8 cellular contexts compared by ENCODE assay signal in genomic region chr12:2959508-2960431, GRCh38. TPM values are rescaled to one million over a fixed set of nuclear protein-coding genes. Genes with fewer than 3 reads are reported as not detected.
A peak's percentile ranks its signal among the peaks of the same experiment; 100 is the strongest.
DNase-seq lines count a peak whose midpoint lies in the region; ATAC-seq, FAIRE-seq and TF ChIP-seq lines count a peak whose summit lies in the region.

No MANE protein-coding gene starts in this region.

- ATAC-seq in CD4-positive, CD25-positive, alpha-beta regulatory T cell (ENCODE audit: low read depth in 2 of 2), result no peak
- ATAC-seq in GM23338 (peak; percentile 27), HepG2 (peak; percentile 14), thoracic aorta (ENCODE audit: insufficient number of reproducible peaks, low FRiP score, low read depth) (peak; percentile 68), GM19463 (IDR thresholded peaks at IDR 0.05; ENCODE audit: unreplicated experiment) (no peak)

- no peak overlapping the region for H3K4me3 ChIP-seq in CD4-positive, CD25-positive, alpha-beta regulatory T cell (ENCODE audit: low read depth, low read length)
- H3K4me3 ChIP-seq in GM23338 (peak overlapping the region; percentile 95), coronary artery (peak overlapping the region; percentile 83), HepG2 (replicated peaks in 1 of 3; ENCODE audit: insufficient read depth in 1 of 3, low read depth in 2 of 3, low read length in 3 of 3) (peak overlapping the region; percentile 72 to 79 (median 73)), thoracic aorta (peak overlapping the region; percentile 82)

- peaks cover 0 to 16% (median 8%) of the 10 kb centered on the region in 4 donors for H3K4me1 Mint-ChIP-seq in CD4-positive, CD25-positive, alpha-beta regulatory T cell
- H3K4me1 Mint-ChIP-seq in GM23338, result peaks cover 51% of the 10 kb centered on the region

- peaks cover 26% of the 10 kb centered on the region for H3K27me3 ChIP-seq in CD4-positive, CD25-positive, alpha-beta regulatory T cell (ENCODE audit: control insufficient read depth, insufficient read depth, low read length)
- 0 out of 2 replicates have a peak, but pooled peaks cover 3% of the 10 kb centered on the region for H3K27me3 ChIP-seq in GM23338 (ENCODE audit: insufficient read depth)
- no peaks in the 10 kb centered on the region for H3K27me3 ChIP-seq in HepG2 (ENCODE audit: control insufficient read depth in 1 of 2, insufficient read depth in 2 of 2, low read length in 2 of 2)
- H3K27me3 ChIP-seq in thoracic aorta (replicated peaks; ENCODE audit: insufficient read depth), result no peaks in the 10 kb centered on the region

- POLR2A ChIA-PET in HepG2 (lab: Yijun Ruan, JAX), result interaction anchor here (0.5 to 1.9 kb wide), 4 partner anchors 10 to 75 kb away, joined by 3 to 14 read pairs (median 3); no protein-coding TSS in a partner anchor

- TF ChIP-seq CTCF in GM23338 (conservative IDR thresholded peaks at IDR 0.05; ENCODE audit: low read depth in 2 of 2), result no peak
- no peak for TF ChIP-seq CTCF in coronary artery (IDR thresholded peaks at IDR 0.05)
- TF ChIP-seq CTCF in HepG2 (CRISPR knock-in tag; IDR thresholded peaks at IDR 0.05), result peak; percentile 20; the same call in 1 of the 2 replicates
- no peak for TF ChIP-seq CTCF in thoracic aorta (IDR thresholded peaks at IDR 0.05)

- TF ChIP-seq RAD21 in HepG2 (CRISPR knock-in tag; IDR thresholded peaks at IDR 0.05), result no peak

- no TSS peak for BruUV-seq in HepG2 (replicated peaks; lab: Mats Ljungman, UMichigan)

- intact Hi-C loops in HepG2 (cut with micrococcal nuclease; ENCODE audit: unreplicated experiment), result loop anchor here (5.0 kb wide), 3 partner anchors 67 to 112 kb away; partner anchors contain the start of gene TULP3

- peaks cover 51% of the 10 kb centered on the region for H3K27me3 Mint-ChIP-seq in CD4-positive, CD25-positive, alpha-beta regulatory T cell
- peaks cover 26% of the 10 kb centered on the region for H3K27me3 Mint-ChIP-seq in GM23338 (ENCODE audit: insufficient read depth, low read depth, poor library complexity)

- H3K4me2 ChIP-seq in GM23338, result peak overlapping the region; percentile 100
- peak overlapping the region; percentile 93 for H3K4me2 ChIP-seq in HepG2 (ENCODE audit: low read depth, low read length)

- peaks cover 0 to 1% (median 0%) of the 10 kb centered on the region in 7 donors for H3K9me3 Mint-ChIP-seq in CD4-positive, CD25-positive, alpha-beta regulatory T cell
- H3K9me3 Mint-ChIP-seq in GM23338, result no peaks in the 10 kb centered on the region; the same call in 2 of the 3 replicates

- H3K36me3 ChIP-seq in CD4-positive, CD25-positive, alpha-beta regulatory T cell (ENCODE audit: control insufficient read depth, insufficient read depth, low read length), result no peaks in the 10 kb centered on the region
- peaks cover 3% of the 10 kb centered on the region; the same call in 1 of the 2 replicates for H3K36me3 ChIP-seq in GM23338 (ENCODE audit: insufficient read depth)
- H3K36me3 ChIP-seq in HepG2 (replicated peaks in 1 of 2; ENCODE audit: control insufficient read depth in 1 of 2, insufficient read depth in 2 of 2, low read length in 2 of 2), result no peaks in the 10 kb centered on the region
- H3K36me3 ChIP-seq in thoracic aorta, result no peaks in the 10 kb centered on the region

- FAIRE-seq in HepG2 (lab: Jason Lieb, UNC), result no peak

- no peak overlapping the region for H3K27ac Mint-ChIP-seq in CD4-positive, CD25-positive, alpha-beta regulatory T cell
- peak overlapping the region; percentile 25; the same call in 1 of the 2 replicates for H3K27ac Mint-ChIP-seq in GM23338

- H3K79me2 ChIP-seq in GM23338 (replicated peaks; ENCODE audit: insufficient read depth) (peaks cover 60% of the 10 kb centered on the region), HepG2 (ENCODE audit: insufficient read depth, low read length) (peaks cover 31% of the 10 kb centered on the region)

- 0 out of 4 replicates have a peak, but pooled peaks of 1 of the 2 experiments have one; percentile 23 for TF ChIP-seq POLR2A in HepG2 (IDR thresholded peaks at IDR 0.05; ENCODE audit: insufficient read depth in 1 of 2, low read depth in 2 of 2, low read length in 2 of 2)

- 2% methylated on average over 10 of the region's 106 CpGs for WGBS in HepG2 (ENCODE audit: low lambda C conversion rate)

- in situ Hi-C loops in HepG2 (cut with HindIII; ENCODE audit: extremely low pct_ligation_motif_present, low pct_unique_long_range_greater_than_20kb), result loop anchor here (5.0 kb wide), 1 partner anchor 72 kb away; no protein-coding TSS in a partner anchor

- H3K27ac ChIP-seq in CD4-positive, CD25-positive, alpha-beta regulatory T cell (ENCODE audit: insufficient read depth, low read length, poor library complexity, severe bottlenecking), result no peak overlapping the region
- H3K27ac ChIP-seq in GM23338 (ENCODE audit: low read depth), result peak overlapping the region; percentile 91
- peak overlapping the region; percentile 64 to 94 for H3K27ac ChIP-seq in coronary artery
- peak overlapping the region; percentile 96 for H3K27ac ChIP-seq in HepG2 (ENCODE audit: extremely low read length, insufficient read depth, low read length)
- peak overlapping the region; percentile 80 to 89 for H3K27ac ChIP-seq in thoracic aorta

- H4K20me1 ChIP-seq in GM23338 (replicated peaks; ENCODE audit: insufficient read depth), result peaks cover 17% of the 10 kb centered on the region
- H4K20me1 ChIP-seq in HepG2 (ENCODE audit: insufficient read depth, low read length), result peaks cover 10% of the 10 kb centered on the region; the same call in 1 of the 2 replicates

- peak overlapping the region; percentile 80 for H3K9ac ChIP-seq in HepG2 (ENCODE audit: insufficient read depth, low read depth, low read length)

- H2AFZ ChIP-seq in GM23338 (no peak overlapping the region), HepG2 (ENCODE audit: low read length) (no peak overlapping the region)

- peaks cover 35% of the 10 kb centered on the region for H3F3A ChIP-seq in GM23338 (replicated peaks; ENCODE audit: low read depth)

- peak in 1 of 3 donors; percentile 8 for DNase-seq in CD4-positive, CD25-positive, alpha-beta regulatory T cell
- DNase-seq in GM23338 (ENCODE audit: low spot score), result peak; percentile 49
- DNase-seq in RPMI7951 (ENCODE audit: low read depth), result peak; percentile 57
- peak; percentile 79 for DNase-seq in coronary artery (ENCODE audit: low spot score)
- DNase-seq in HepG2 (ENCODE audit: low spot score), result peak; percentile 21
- no peak for DNase-seq in thoracic aorta (ENCODE audit: low spot score)
- DNase-seq in NOMO-1 (lab: John Stamatoyannopoulos, UW; ENCODE audit: unreplicated experiment in 2 of 2), result no peak

- no peaks in the 10 kb centered on the region for H3K9me3 ChIP-seq in CD4-positive, CD25-positive, alpha-beta regulatory T cell (ENCODE audit: control insufficient read depth in 2 of 2, low read length in 2 of 2)
- no peaks in the 10 kb centered on the region for H3K9me3 ChIP-seq in HepG2 (ENCODE audit: low read length)
- H3K9me3 ChIP-seq in thoracic aorta, result no peaks in the 10 kb centered on the region

- H3K4me1 ChIP-seq in CD4-positive, CD25-positive, alpha-beta regulatory T cell (ENCODE audit: control insufficient read depth, insufficient read depth, low read length, poor library complexity, severe bottlenecking), result peaks cover 13% of the 10 kb centered on the region
- H3K4me1 ChIP-seq in GM23338 (ENCODE audit: insufficient read depth) (peaks cover 49% of the 10 kb centered on the region), HepG2 (ENCODE audit: insufficient read depth, low read length) (peaks cover 53% of the 10 kb centered on the region), thoracic aorta (ENCODE audit: control insufficient read depth in 1 of 2, low read depth in 2 of 2) (peaks cover 5 to 24% of the 10 kb centered on the region in 2 donors)

- CTCF ChIA-PET in HepG2 (lab: Yijun Ruan, JAX; ENCODE audit: low intra/inter-chr PET ratio, low total read pairs), result no interaction called here

- H3K9me2 ChIP-seq in GM23338 (ENCODE audit: insufficient read depth), result no peaks in the 10 kb centered on the region

- H3K36me3 Mint-ChIP-seq in CD4-positive, CD25-positive, alpha-beta regulatory T cell, result no peaks in the 10 kb centered on the region
- peaks cover 23% of the 10 kb centered on the region for H3K36me3 Mint-ChIP-seq in GM23338 (ENCODE audit: low read depth)

- TF ChIP-seq EP300 in HepG2 (IDR thresholded peaks at IDR 0.05; ENCODE audit: low read depth in 2 of 2, low read length in 2 of 2) (0 out of 4 replicates have a peak, but pooled peaks of 1 of the 2 experiments have one; percentile 8), HepG2 (CRISPR knock-in tag; IDR thresholded peaks at IDR 0.05; ENCODE audit: borderline replicate concordance) (no peak)

- peak overlapping the region; percentile 19 to 81 (median 64) for H3K4me3 Mint-ChIP-seq in CD4-positive, CD25-positive, alpha-beta regulatory T cell
- H3K4me3 Mint-ChIP-seq in GM23338, result peak overlapping the region; percentile 86

RNA-seq across cellular contexts. Expression of gene TEAD4, which starts 0.6 kb away (rescaled TPM):
- total RNA-seq in CD4-positive, CD25-positive, alpha-beta regulatory T cell, result not detected
- polyA plus RNA-seq in CD4-positive, CD25-positive, alpha-beta regulatory T cell, result not detected
- total RNA-seq in GM23338 (2014; rRNA removed; shearing (Covaris generic)), result 137 and 145 TPM in 2 replicates
- polyA plus RNA-seq in GM23338 (2016; fragmentation: Nextera tagmentation; extraction: Ambion mirVana) (56.0 and 68.1 TPM in 2 replicates), HepG2 (2011; rRNA removed) (65.0 and 69.4 TPM in 2 replicates)
- 10.9 and 11.3 TPM in 2 replicates for total RNA-seq in RPMI7951 (2014; rRNA removed; shearing (Covaris generic))
- total RNA-seq in HepG2 (2016; rRNA removed; fragmentation: Illumina TruSeq; extraction: Trizol) (45.0 and 46.3 TPM in 2 replicates), thoracic aorta (10 to 100 TPM; 42.5 to 62.6 TPM)
- 31.3 and 31.6 TPM in 2 replicates for total RNA-seq in HepG2 (2016; cell fraction: cytosol; rRNA removed; fragmentation: Illumina TruSeq; extraction: Trizol; ENCODE audit: low read depth)
- 41.0 and 43.4 TPM in 2 replicates for total RNA-seq in HepG2 (2016; cell fraction: insoluble cytoplasmic fraction; rRNA removed; fragmentation: Illumina TruSeq; extraction: Trizol)
- 47.9 and 52.9 TPM in 2 replicates for total RNA-seq in HepG2 (2016; cell fraction: membrane; rRNA removed; fragmentation: Illumina TruSeq; extraction: Trizol)
- total RNA-seq in HepG2 (2016; cell fraction: nucleus; rRNA removed; fragmentation: Illumina TruSeq; extraction: Trizol), result 26.7 and 27.0 TPM in 2 replicates
- polyA plus RNA-seq in HepG2 (2011; cell fraction: cytosol; rRNA removed), result 49.1 and 69.9 TPM in 2 replicates
- polyA plus RNA-seq in HepG2 (2011; cell fraction: nucleus; rRNA removed), result 98.9 and 143 TPM in 2 replicates
- 44.1 and 49.0 TPM in 2 replicates for polyA plus RNA-seq in HepG2 (2012)
- polyA plus RNA-seq in HepG2 (2016; cell fraction: cytosol; fragmentation: Illumina TruSeq; extraction: Trizol; ENCODE audit: low read depth), result 52.8 and 61.8 TPM in 2 replicates
- polyA plus RNA-seq in HepG2 (2016; cell fraction: insoluble cytoplasmic fraction; fragmentation: Illumina TruSeq; extraction: Trizol; ENCODE audit: low read depth), result 57.1 and 65.3 TPM in 2 replicates
- 66.9 and 70.7 TPM in 2 replicates for polyA plus RNA-seq in HepG2 (2016; cell fraction: membrane; fragmentation: Illumina TruSeq; extraction: Trizol; ENCODE audit: low read depth)
- polyA plus RNA-seq in HepG2 (2016; cell fraction: nucleus; fragmentation: Illumina TruSeq; extraction: Trizol; ENCODE audit: insufficient read depth, low read depth), result 60.4 and 66.8 TPM in 2 replicates
- polyA minus RNA-seq in HepG2 (2011; rRNA and poly(A)+ RNA removed; ENCODE audit: low replicate concordance), result 40.4 and 71.0 TPM in 2 replicates
- 35.9 and 41.1 TPM in 2 replicates for polyA minus RNA-seq in HepG2 (2011; cell fraction: cytosol; rRNA and poly(A)+ RNA removed)
- polyA minus RNA-seq in HepG2 (2011; cell fraction: nucleus; rRNA and poly(A)+ RNA removed), result 26.0 and 28.0 TPM in 2 replicates

Comparison
In these comparisons a context has a peak if more than half of its experiments do, and no peak if none do; other contexts are left out.
1. ATAC-seq: peak in GM23338 (single experiment), HepG2 (single experiment) and thoracic aorta (single experiment); none in CD4-positive, CD25-positive, alpha-beta regulatory T cell (0 of 2) and GM19463 (single experiment).
2. DNase-seq: peak in GM23338 (single experiment), RPMI7951 (single experiment), coronary artery (single experiment) and HepG2 (single experiment); none in thoracic aorta (single experiment) and NOMO-1 (0 of 2).
3. RNA of gene TEAD4, which starts 0.6 kb away (total RNA-seq): 137 to 145 TPM in GM23338, 42.5 to 62.6 TPM in thoracic aorta, 26.7 to 52.9 TPM in HepG2 and 10.9 to 11.3 TPM in RPMI7951; not detected in CD4-positive, CD25-positive, alpha-beta regulatory T cell (single experiment); every median in the first group is over 10 times any median in the second.